In the genomic region with DNA sequence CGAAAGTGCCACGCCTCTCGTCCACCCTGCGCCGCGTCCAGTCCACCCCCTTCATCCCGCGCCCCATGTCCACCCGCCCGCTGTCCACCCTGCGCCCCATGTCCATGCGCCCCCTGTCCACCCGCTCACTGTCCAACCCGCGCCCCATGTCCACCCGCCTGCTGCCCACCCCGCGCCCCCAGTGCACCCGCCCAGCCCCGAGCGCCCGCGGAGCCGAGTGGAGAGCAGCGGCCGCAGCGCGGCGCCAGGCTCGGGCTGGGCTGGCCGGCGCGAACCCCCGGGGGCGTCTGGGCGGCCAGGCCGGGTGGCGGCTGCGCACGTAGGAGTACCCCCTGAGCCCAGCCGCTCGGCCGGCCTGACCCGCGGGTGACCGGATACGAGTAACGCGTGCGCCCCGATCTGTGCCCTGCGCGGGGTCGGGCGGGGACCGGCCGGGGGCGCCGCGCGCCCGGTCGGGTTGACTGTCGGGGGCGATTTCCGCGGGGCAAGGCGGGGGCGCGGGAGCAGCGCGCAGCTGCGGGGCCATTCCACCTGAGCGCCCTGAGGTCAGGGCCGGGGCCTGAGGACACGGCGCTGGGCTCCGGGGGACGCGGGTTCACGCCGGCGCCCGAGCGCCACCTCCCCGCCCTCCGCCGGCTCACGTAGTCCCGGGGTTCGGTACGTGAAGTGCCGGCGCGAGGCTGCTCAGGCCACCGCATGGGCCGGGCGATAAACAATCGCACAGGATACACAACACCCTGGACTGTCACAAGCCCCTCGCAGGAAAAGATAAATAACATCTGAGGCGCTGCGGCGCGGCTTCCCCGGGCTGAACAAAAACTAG, we compare ENCODE assay signal across 8 cellular contexts. TPM values are rescaled to one million over a fixed set of nuclear protein-coding genes. Genes with fewer than 3 reads are reported as not detected.
DNase-seq lines count a peak whose midpoint lies in the region; ATAC-seq and TF ChIP-seq lines count a peak whose summit lies in the region.

No MANE protein-coding gene starts in this region.

- 0 to 1% methylated on average over 30 to 45 of the region's 105 CpGs for WGBS in tibial nerve, 2 donors

- H3K27me3 ChIP-seq in lower lobe of right lung (ENCODE audit: low read depth) (peaks cover 32% of the 10 kb centered on the region), tibial nerve (peaks cover 0 to 45% of the 10 kb centered on the region in 2 donors)

- intact Hi-C loops in lower lobe of right lung (cut with DNase I) = no loop called here

- peak in 1 of 2 donors; percentile 43 for TF ChIP-seq EP300 in tibial nerve (IDR thresholded peaks at IDR 0.05)

- H3K4me1 ChIP-seq in lower lobe of right lung = peaks cover 18% of the 10 kb centered on the region
- peaks cover 0 to 29% (median 5%) of the 10 kb centered on the region in 4 donors for H3K4me1 ChIP-seq in tibial nerve

- H3K36me3 ChIP-seq in lower lobe of right lung (no peaks in the 10 kb centered on the region), tibial nerve (no peaks in the 10 kb centered on the region)

- TF ChIP-seq POLR2A in tibial nerve (IDR thresholded peaks at IDR 0.05) = no peak

- H3K9me3 ChIP-seq in lower lobe of right lung (no peaks in the 10 kb centered on the region), tibial nerve (no peaks in the 10 kb centered on the region)

- H3K4me3 ChIP-seq in choroid plexus epithelial cell (ENCODE audit: low read depth, low read length) (peak overlapping the region; percentile 54), lower lobe of right lung (peak overlapping the region; percentile 50), tibial nerve (peak overlapping the region; percentile 15 to 59 (median 27))

- H3K27ac ChIP-seq in lower lobe of right lung = peak overlapping the region; percentile 62
- peak overlapping the region in 1 of 4 donors; percentile 69 for H3K27ac ChIP-seq in tibial nerve

- in situ Hi-C loops in G401 (cut with HindIII; ENCODE audit: low sequenced_read_pairs) = no loop called here

- peak; percentile 48 for ATAC-seq in HG02678 (IDR thresholded peaks at IDR 0.05; ENCODE audit: unreplicated experiment)
- peak; percentile 69 to 74 for ATAC-seq in lower lobe of right lung
- ATAC-seq in GM21423 (IDR thresholded peaks at IDR 0.05; ENCODE audit: unreplicated experiment) = no peak
- ATAC-seq in GM21447 (IDR thresholded peaks at IDR 0.05; ENCODE audit: unreplicated experiment) = no peak

- no peak for TF ChIP-seq CTCF in choroid plexus epithelial cell (conservative IDR thresholded peaks at IDR 0.05; ENCODE audit: low read depth, low read length)
- no peak for TF ChIP-seq CTCF in lower lobe of right lung (IDR thresholded peaks at IDR 0.05)
- no peak for TF ChIP-seq CTCF in tibial nerve (IDR thresholded peaks at IDR 0.05)

- DNase-seq in AG20443 (ENCODE audit: low spot score) (peak; percentile 68), choroid plexus epithelial cell (ENCODE audit: low read depth) (peak; percentile 23), lower lobe of right lung (peak; percentile 67), tibial nerve (ENCODE audit: low spot score in 2 of 2) (no peak), G401 (ENCODE audit: low spot score) (no peak)

RNA-seq across cellular contexts. Expression of a gene that starts 37.5 kb away (rescaled TPM):
- total RNA-seq in lower lobe of right lung (41.9 TPM), tibial nerve (10 to 100 TPM; 19.3 to 48.6 (median 24.4) TPM)
- not detected in 2 replicates for total RNA-seq in G401 (2014; rRNA removed; shearing (Covaris generic))

Comparison
In these comparisons a context has a peak if more than half of its experiments do, and no peak if none do; other contexts are left out.
1. DNase-seq: peak in AG20443 (single experiment), choroid plexus epithelial cell (single experiment) and lower lobe of right lung (single experiment); none in tibial nerve (0 of 2) and G401 (single experiment).
2. ATAC-seq: peak in HG02678 (single experiment) and lower lobe of right lung (2 of 2); none in GM21423 (single experiment) and GM21447 (single experiment).
3. RNA of a gene that starts 37.5 kb away (total RNA-seq): 41.9 TPM in lower lobe of right lung (single experiment) and 19.3 to 48.6 TPM in tibial nerve; not detected in G401; every median in the first group is over 10 times any median in the second.
4. Peak in every context shown above with its lines, with median percentiles within 50 percentile points of each other: H3K4me3 ChIP-seq.